In genomic region chr2:211823886-211824479, GRCh38 we compare ENCODE assay signal across 1 cellular context.
TF ChIP-seq lines count a peak whose summit lies in the region.

No MANE protein-coding gene starts in this region.

TF ChIP-seq in HEK293, 187 proteins besides CTCF, POLR2A, EP300 and RAD21 (continued from another document):
- TF ChIP-seq PRDM6 (tag by site-specific recombination; IDR thresholded peaks at IDR 0.05), result peak; percentile 53; the same call in 1 of the 2 replicates
